ENCODE assay signal across 16 cellular contexts in genomic region chr3:196055683-196056270, GRCh38. TPM values are rescaled to one million over a fixed set of nuclear protein-coding genes. Genes with fewer than 3 reads are reported as not detected.
DNase-seq lines count a peak whose midpoint lies in the region; ATAC-seq and TF ChIP-seq lines count a peak whose summit lies in the region.
"Had no signal": no experiment of that assay in that cellular context is flagged by ENCODE, and none has a peak within 500 bp of the region (broad histone marks: within the 10 kb centered on the region; RNA-seq: fewer than 3 reads in every experiment).

No MANE protein-coding gene starts in this region.

- peak; percentile 66 for ATAC-seq in lung (ENCODE audit: insufficient read depth, low FRiP score)
- no peak for ATAC-seq in HG02610 (IDR thresholded peaks at IDR 0.05; ENCODE audit: unreplicated experiment)
- no peak for ATAC-seq in HG03565 (IDR thresholded peaks at IDR 0.05; ENCODE audit: unreplicated experiment)

- H3K4me1 ChIP-seq in lung (ENCODE audit: control insufficient read depth in 2 of 2, insufficient read depth in 2 of 2, low read length in 2 of 2) = peaks cover 0 to 1% of the 10 kb centered on the region in 2 donors
- H3K4me1 ChIP-seq: esophagus muscularis mucosa, prostate gland had no signal

- no peaks in the 10 kb centered on the region for H3K27me3 ChIP-seq in lung (ENCODE audit: control insufficient read depth, insufficient read depth)
- H3K27me3 ChIP-seq: esophagus muscularis mucosa had no signal

- H3K27me3 Mint-ChIP-seq in activated T-helper 1 cell treated with anti-CD3 and anti-CD28 coated beads, Interleukin-12 subunit alpha, Interleukin-12 subunit beta, Interleukin-2, Interleukin-4 antibody, amounts not matched to agents 30 ng/mL and 10 ng/mL and 1 ng/mL, durations not matched to agents 14 hours and 24 hours and 36 hours (ENCODE audit: insufficient read depth) = no peaks in the 10 kb centered on the region
- H3K27me3 Mint-ChIP-seq: brain had no signal

- no peaks in the 10 kb centered on the region for H3K9me3 ChIP-seq in lung (ENCODE audit: control insufficient read depth in 2 of 2, insufficient read depth in 1 of 2, low read length in 1 of 2)
- H3K9me3 ChIP-seq: esophagus muscularis mucosa, prostate gland, SK-N-SH had no signal

- no peak for TF ChIP-seq RAD21 in Ishikawa (IDR thresholded peaks at IDR 0.05; ENCODE audit: low read depth)

- peaks cover 36 to 50% of the 10 kb centered on the region in 2 donors for H3K36me3 ChIP-seq in lung (ENCODE audit: control insufficient read depth in 2 of 2, insufficient read depth in 2 of 2, low read length in 2 of 2)

- intact Hi-C loops in activated T-helper 1 cell treated with anti-CD3 and anti-CD28 coated beads, Interleukin-12 subunit alpha, Interleukin-12 subunit beta, Interleukin-2, Interleukin-4 antibody, amounts not matched to agents 30 ng/mL and 10 ng/mL and 1 ng/mL, durations not matched to agents 14 hours and 24 hours and 36 hours (cut with micrococcal nuclease) = loop anchor here (2.0 kb wide), 2 partner anchors 15 to 17 kb away; no protein-coding TSS in a partner anchor

- H3K36me3 Mint-ChIP-seq in activated T-helper 1 cell treated with anti-CD3 and anti-CD28 coated beads, Interleukin-12 subunit alpha, Interleukin-12 subunit beta, Interleukin-2, Interleukin-4 antibody, amounts not matched to agents 30 ng/mL and 10 ng/mL and 1 ng/mL, durations not matched to agents 14 hours and 24 hours and 36 hours (ENCODE audit: low read depth) = peaks cover 59% of the 10 kb centered on the region

- TF ChIP-seq CTCF in lung (IDR thresholded peaks at IDR 0.05; ENCODE audit: control extremely low read depth, extremely low read depth) = no peak

- no peak overlapping the region for H3K4me3 Mint-ChIP-seq in activated T-helper 1 cell treated with anti-CD3 and anti-CD28 coated beads, Interleukin-12 subunit alpha, Interleukin-12 subunit beta, Interleukin-2, Interleukin-4 antibody, amounts not matched to agents 30 ng/mL and 10 ng/mL and 1 ng/mL, durations not matched to agents 14 hours and 24 hours and 36 hours
- H3K4me3 Mint-ChIP-seq: brain had no signal

- H3K4me1 Mint-ChIP-seq in activated T-helper 1 cell treated with anti-CD3 and anti-CD28 coated beads, Interleukin-12 subunit alpha, Interleukin-12 subunit beta, Interleukin-2, Interleukin-4 antibody, amounts not matched to agents 30 ng/mL and 10 ng/mL and 1 ng/mL, durations not matched to agents 14 hours and 24 hours and 36 hours (ENCODE audit: low read depth) = peaks cover 27% of the 10 kb centered on the region
- H3K4me1 Mint-ChIP-seq: brain had no signal

- TF ChIP-seq EP300 in Ishikawa (IDR thresholded peaks at IDR 0.05; ENCODE audit: borderline replicate concordance) = no peak

- H3K27ac ChIP-seq in lung (ENCODE audit: low read depth in 1 of 2, low read length in 1 of 2) = peak overlapping the region in 1 of 2 donors; percentile 21
- H3K27ac ChIP-seq: C4-2B, esophagus muscularis mucosa, prostate gland had no signal

- no peak overlapping the region for H3K4me3 ChIP-seq in lung
- H3K4me3 ChIP-seq: esophagus muscularis mucosa, prostate gland had no signal

- H3K9me3 Mint-ChIP-seq in activated T-helper 1 cell treated with anti-CD3 and anti-CD28 coated beads, Interleukin-12 subunit alpha, Interleukin-12 subunit beta, Interleukin-2, Interleukin-4 antibody, amounts not matched to agents 30 ng/mL and 10 ng/mL and 1 ng/mL, durations not matched to agents 14 hours and 24 hours and 36 hours = no peaks in the 10 kb centered on the region
- H3K9me3 Mint-ChIP-seq: brain had no signal

- 47 to 59% methylated on average over 10 of the region's 10 CpGs for WGBS in lung, 2 donors

- H3K27ac Mint-ChIP-seq in activated T-helper 1 cell treated with anti-CD3 and anti-CD28 coated beads, Interleukin-12 subunit alpha, Interleukin-12 subunit beta, Interleukin-2, Interleukin-4 antibody, amounts not matched to agents 30 ng/mL and 10 ng/mL and 1 ng/mL, durations not matched to agents 14 hours and 24 hours and 36 hours = peak overlapping the region; percentile 65

- DNase-seq in EH (ENCODE audit: low read depth) = peak; percentile 11
- DNase-seq in activated T-helper 1 cell treated with anti-CD3 and anti-CD28 coated beads, Interleukin-12 subunit alpha, Interleukin-12 subunit beta, Interleukin-2, Interleukin-4 antibody, amounts not matched to agents 30 ng/mL and 10 ng/mL and 1 ng/mL, durations not matched to agents 14 hours and 24 hours and 36 hours (ENCODE audit: low spot score) = no peak
- DNase-seq in lung (ENCODE audit: low spot score) = peak; percentile 56
- DNase-seq in ureter (ENCODE audit: low spot score) = no peak
- no peak for DNase-seq in NCI-H748 (lab: John Stamatoyannopoulos, UW; ENCODE audit: unreplicated experiment)
- DNase-seq: activated CD8-positive, alpha-beta memory T cell treated with anti-CD3 and anti-CD28 coated beads for 24 hours; kidney glomerular epithelial cell; NCI-H2171 treated with DMSO at 0.1 percent for 48 hours; SK-N-SH had no signal

TF ChIP-seq in Ishikawa, 13 proteins besides CTCF, POLR2A, EP300 and RAD21:
- no peak for TF ChIP-seq TEAD4 (IDR thresholded peaks at IDR 0.05)
- peak; percentile 82 for TF ChIP-seq CEBPB (IDR thresholded peaks at IDR 0.05)

RNA-seq across cellular contexts. Expression of gene TFRC, which starts 26.1 kb away (rescaled TPM):
- 791 TPM in 2 replicates for total RNA-seq in activated T-helper 1 cell treated with anti-CD3 and anti-CD28 coated beads, Interleukin-12 subunit alpha, Interleukin-12 subunit beta, Interleukin-2, Interleukin-4 antibody, amounts not matched to agents 30 ng/mL and 10 ng/mL and 1 ng/mL, durations not matched to agents 14 hours and 24 hours and 36 hours
- total RNA-seq in lung (100 to 1,000 TPM; 148 to 259 TPM), ureter (89.1 TPM)
- 10 to 100 TPM; 28.1 to 77.2 TPM for polyA plus RNA-seq in lung

Comparison
In these comparisons a context has a peak if more than half of its experiments do, and no peak if none do; other contexts are left out.
1. DNase-seq: peak in EH (single experiment) and lung (single experiment); none in activated T-helper 1 cell treated with anti-CD3 and anti-CD28 coated beads, Interleukin-12 subunit alpha, Interleukin-12 subunit beta, Interleukin-2, Interleukin-4 antibody, amounts not matched to agents 30 ng/mL and 10 ng/mL and 1 ng/mL, durations not matched to agents 14 hours and 24 hours and 36 hours (single experiment), ureter (single experiment) and NCI-H748 (single experiment).